ENCODE assay signal across 25 cellular contexts in genomic region chr2:196675963-196676362, GRCh38.
"Had no signal": no experiment of that assay in that cellular context is flagged by ENCODE, and none has a peak within 500 bp of the region (broad histone marks: within the 10 kb centered on the region; RNA-seq: fewer than 3 reads in every experiment).

No MANE protein-coding gene starts in this region.

- H3K4me3 Mint-ChIP-seq: dendritic cell treated with granulocyte-macrophage colony-stimulating factor and Interleukin-4, amounts not matched to agents 40 ng/mL and 50 ng/mL, for 4 days; effector memory CD8-positive, alpha-beta T cell; endodermal cell; naive thymus-derived CD4-positive, alpha-beta T cell had no signal

- H3K4me1 ChIP-seq: colonic mucosa, esophagus squamous epithelium, foreskin keratinocyte, gastroesophageal sphincter, heart right ventricle, left lung, lower lobe of right lung had no signal

- H3K9me3 Mint-ChIP-seq: dendritic cell treated with granulocyte-macrophage colony-stimulating factor and Interleukin-4, amounts not matched to agents 40 ng/mL and 50 ng/mL, for 4 days; effector memory CD8-positive, alpha-beta T cell; endodermal cell; naive thymus-derived CD4-positive, alpha-beta T cell had no signal

- FAIRE-seq: endometrium, islet of Langerhans, keratinocyte had no signal

- H3K4me3 ChIP-seq: colonic mucosa, esophagus squamous epithelium, gastroesophageal sphincter, heart right ventricle, left lung, lower lobe of right lung had no signal

- H3K36me3 ChIP-seq: colonic mucosa, esophagus squamous epithelium, gastroesophageal sphincter, heart right ventricle, left lung, lower lobe of right lung had no signal

- H3K4me1 Mint-ChIP-seq: endodermal cell; naive thymus-derived CD4-positive, alpha-beta T cell had no signal

- H3K9me3 ChIP-seq: colonic mucosa, esophagus squamous epithelium, gastroesophageal sphincter, heart right ventricle, left lung, lower lobe of right lung had no signal

- H3K27me3 Mint-ChIP-seq: dendritic cell treated with granulocyte-macrophage colony-stimulating factor and Interleukin-4, amounts not matched to agents 40 ng/mL and 50 ng/mL, for 4 days; effector memory CD8-positive, alpha-beta T cell; naive thymus-derived CD4-positive, alpha-beta T cell had no signal

- H3K27me3 ChIP-seq: colonic mucosa, esophagus squamous epithelium, foreskin keratinocyte, gastroesophageal sphincter, heart right ventricle, left lung had no signal

- H3K27ac ChIP-seq: colonic mucosa, epithelial cell of prostate, esophagus squamous epithelium, foreskin keratinocyte, gastroesophageal sphincter, heart right ventricle, left lung, lower lobe of right lung had no signal

- H3K27ac Mint-ChIP-seq: dendritic cell treated with granulocyte-macrophage colony-stimulating factor and Interleukin-4, amounts not matched to agents 40 ng/mL and 50 ng/mL, for 4 days; effector memory CD8-positive, alpha-beta T cell; endodermal cell; naive thymus-derived CD4-positive, alpha-beta T cell had no signal

- DNase-seq: colonic mucosa; cortex of kidney; effector CD8-positive, alpha-beta T cell; effector memory CD8-positive, alpha-beta T cell; endodermal cell; erythroblast; esophagus squamous epithelium; foreskin keratinocyte; head of caudate nucleus; heart right ventricle; hippocampal formation; left cardiac atrium; left lung; left ventricle myocardium superior; lower lobe of right lung; mesendoderm; midbrain; naive thymus-derived CD4-positive, alpha-beta T cell had no signal

- ATAC-seq: effector memory CD8-positive, alpha-beta T cell; esophagus mucosa; foreskin keratinocyte; gastroesophageal sphincter; heart right ventricle; left cardiac atrium; left lung; left ventricle myocardium superior; lower lobe of right lung; naive thymus-derived CD4-positive, alpha-beta T cell had no signal
